Comparison of ENCODE assay signal across 8 cellular contexts in the genomic region with DNA sequence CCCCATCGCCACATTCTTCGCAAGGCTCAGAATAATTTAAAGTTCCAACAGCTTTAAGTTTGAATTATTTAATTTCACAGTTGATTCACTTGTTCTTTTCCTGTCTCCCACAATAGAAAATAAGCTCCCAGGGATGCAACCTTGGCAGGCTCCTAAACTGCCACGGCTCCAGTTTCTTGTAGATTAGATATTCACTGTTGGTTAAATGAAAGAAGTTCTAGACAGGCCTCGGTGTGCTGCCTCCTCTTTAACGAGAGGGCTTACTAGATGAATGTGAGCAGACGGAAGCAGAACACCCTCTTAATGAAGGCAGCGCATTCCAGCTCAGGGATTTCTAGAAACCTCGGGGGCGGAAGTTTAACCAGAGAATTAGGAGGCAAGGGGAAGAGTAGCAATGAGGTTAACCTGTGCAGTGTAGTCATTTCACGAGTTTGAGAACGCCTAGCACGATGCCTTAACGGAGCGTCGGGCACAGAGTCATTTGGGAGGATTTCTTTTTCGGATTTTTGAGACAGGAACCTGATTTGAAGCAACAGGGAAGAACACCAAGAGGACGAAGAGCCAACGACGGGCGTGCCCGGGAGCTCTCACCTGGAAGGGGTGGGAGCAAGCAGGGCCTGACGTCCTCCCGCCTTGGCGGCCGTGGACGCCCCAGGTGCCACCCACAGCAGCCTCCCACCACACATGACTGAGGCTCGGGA. TPM values are rescaled to one million over a fixed set of nuclear protein-coding genes. Genes with fewer than 3 reads are reported as not detected.
DNase-seq lines count a peak whose midpoint lies in the region; ATAC-seq and TF ChIP-seq lines count a peak whose summit lies in the region.

No MANE protein-coding gene starts in this region.

- H3K27ac ChIP-seq in heart right ventricle: peak overlapping the region; percentile 77 to 98 (median 92)
- peak overlapping the region; percentile 82 to 95 for H3K27ac ChIP-seq in ovary

- H3K4me1 ChIP-seq in adipocyte (ENCODE audit: control insufficient read depth, insufficient read depth, low read length) (peaks cover 50% of the 10 kb centered on the region), heart right ventricle (peaks cover 0 to 54% (median 47%) of the 10 kb centered on the region in 9 donors), ovary (ENCODE audit: insufficient read depth) (peaks cover 22% of the 10 kb centered on the region)

- no peak for TF ChIP-seq EP300 in ovary (IDR thresholded peaks at IDR 0.05)

- peak; percentile 61 for DNase-seq in COR-L47 (lab: John Stamatoyannopoulos, UW)
- DNase-seq in NCI-H526 treated with DMSO at 0.1 percent for 48 hours (lab: John Stamatoyannopoulos, UW): peak; percentile 46
- DNase-seq in adipocyte (ENCODE audit: low read depth): peak; percentile 58
- peak in 1 of 2 donors; percentile 20 for DNase-seq in heart right ventricle
- DNase-seq in ovary: peak in 4 of 5 donors; percentile 36 to 55 (median 48)
- DNase-seq in KBM-7: no peak

- 5 to 7% methylated on average over 27 of the region's 27 CpGs for WGBS in heart right ventricle, 2 donors
- 4 to 5% (median 4%) methylated on average over 26 to 27 of the region's 27 CpGs for WGBS in ovary, 3 donors

- in situ Hi-C loops in KBM-7 (cut with MboI; ENCODE audit: low pct_unique_long_range_greater_than_20kb, low sequenced_read_pairs): no loop called here

- no peaks in the 10 kb centered on the region for H3K9me3 ChIP-seq in adipocyte (ENCODE audit: control insufficient read depth, low read length)
- H3K9me3 ChIP-seq in heart right ventricle: no peaks in the 10 kb centered on the region
- no peaks in the 10 kb centered on the region for H3K9me3 ChIP-seq in ovary

- peak overlapping the region; percentile 97 for H3K9ac ChIP-seq in adipocyte (ENCODE audit: low read length)

- TF ChIP-seq CTCF in heart right ventricle (IDR thresholded peaks at IDR 0.05) (no peak), ovary (IDR thresholded peaks at IDR 0.05) (no peak)

- H3K36me3 ChIP-seq in adipocyte (ENCODE audit: control insufficient read depth, insufficient read depth, low read length, severe bottlenecking): peaks cover 12% of the 10 kb centered on the region
- peaks cover 0 to 24% (median 3%) of the 10 kb centered on the region in 9 donors for H3K36me3 ChIP-seq in heart right ventricle
- H3K36me3 ChIP-seq in ovary: no peaks in the 10 kb centered on the region

- H3K4me3 ChIP-seq in adipocyte (ENCODE audit: low read length): peak overlapping the region; percentile 88
- H3K4me3 ChIP-seq in heart right ventricle: peak overlapping the region; percentile 68 to 87 (median 82)
- peak overlapping the region; percentile 61 for H3K4me3 ChIP-seq in ovary

- intact Hi-C loops in heart right ventricle (cut with DNase I): loop anchor here in 3 of 10 donors (5.0 to 10.0 kb wide), 5 partner anchors 133 to 503 kb away; no protein-coding TSS in a partner anchor
- intact Hi-C loops in ovary (cut with DNase I): loop anchor here in 1 of 4 donors (10.0 kb wide), 2 partner anchors 133 to 147 kb away; no protein-coding TSS in a partner anchor

- H3K27me3 ChIP-seq in adipocyte (replicated peaks; ENCODE audit: control insufficient read depth, insufficient read depth, low read length): no peaks in the 10 kb centered on the region
- no peaks in the 10 kb centered on the region for H3K27me3 ChIP-seq in heart right ventricle
- no peaks in the 10 kb centered on the region for H3K27me3 ChIP-seq in ovary

- TF ChIP-seq POLR2A in ovary (IDR thresholded peaks at IDR 0.05): no peak

- ATAC-seq in GM19043 (IDR thresholded peaks at IDR 0.05; ENCODE audit: low read depth, unreplicated experiment) (peak; percentile 25), HG03139 (IDR thresholded peaks at IDR 0.05; ENCODE audit: unreplicated experiment) (peak; percentile 37), heart right ventricle (peak; percentile 44 to 80 (median 74))

RNA-seq across cellular contexts. Expression of a gene that starts 0.6 kb away (rescaled TPM):
- total RNA-seq in heart right ventricle (10 to 100 TPM in 8 of 10 donors, 1 to 10 TPM in 2; 9.3 to 16.4 (median 13.7) TPM), ovary (10 to 100 TPM; 32.4 to 55.8 (median 52.6) TPM)
- polyA plus RNA-seq in heart right ventricle (10 to 100 TPM in 1 of 2 donors, 1 to 10 TPM in 1; 6.9 to 11.0 TPM), ovary (10 to 100 TPM; 19.5 to 27.3 TPM)
